Comparison of ENCODE assay signal across 8 cellular contexts in the genomic region with DNA sequence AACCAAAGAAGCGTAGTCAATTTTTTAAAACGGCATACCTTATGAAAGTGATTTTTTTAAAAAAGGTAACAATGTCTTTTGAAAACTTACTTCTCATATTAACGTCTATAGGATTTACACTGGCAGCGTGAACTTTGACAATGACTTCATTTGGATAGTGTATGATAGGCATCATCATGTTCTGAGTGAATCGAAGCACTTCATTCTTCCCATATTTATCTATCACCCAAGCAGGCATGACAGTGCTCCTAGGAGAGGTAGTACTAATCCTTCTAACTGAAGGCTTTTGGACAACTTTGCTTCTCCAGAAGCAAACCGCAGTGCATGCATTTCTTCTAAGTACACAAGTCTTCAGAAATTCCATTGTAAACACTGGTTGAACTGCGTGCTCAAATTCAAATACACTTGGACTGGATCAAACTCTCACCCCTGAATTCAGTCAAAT. TPM values are rescaled to one million over a fixed set of nuclear protein-coding genes. Genes with fewer than 3 reads are reported as not detected.
A peak's percentile ranks its signal among the peaks of the same experiment; 100 is the strongest.
DNase-seq lines count a peak whose midpoint lies in the region; ATAC-seq and TF ChIP-seq lines count a peak whose summit lies in the region.

No MANE protein-coding gene starts in this region.

- DNase-seq in AG10803 (ENCODE audit: low read depth) (peak; percentile 4), cardiac fibroblast (ENCODE audit: low read depth in 2 of 2) (peak in 1 of 2 donors; percentile 19), vagina (ENCODE audit: extremely low spot score in 2 of 2) (no peak), glomerular visceral epithelial cell (ENCODE audit: extremely low spot score) (no peak), UCSD-AML1 (lab: John Stamatoyannopoulos, UW; ENCODE audit: unreplicated experiment) (no peak)

- H3K27me3 ChIP-seq in KMS-11 (ENCODE audit: insufficient read depth, low read depth) (no peaks in the 10 kb centered on the region), vagina (no peaks in the 10 kb centered on the region)

- TF ChIP-seq CTCF in AG10803 (conservative IDR thresholded peaks at IDR 0.05; ENCODE audit: low read length) (no peak), KMS-11 (conservative IDR thresholded peaks at IDR 0.05; ENCODE audit: low read depth, low read length) (no peak), cardiac fibroblast (IDR thresholded peaks at IDR 0.05; ENCODE audit: low read depth, low read length) (no peak), vagina (IDR thresholded peaks at IDR 0.05) (no peak)

- peak overlapping the region; percentile 90; the same call in 1 of the 2 replicates for H3K9ac ChIP-seq in KMS-11

- no peaks in the 10 kb centered on the region for H4K20me1 ChIP-seq in KMS-11 (ENCODE audit: insufficient read depth)

- H3K4me3 ChIP-seq in AG10803 (ENCODE audit: low read length) (peak overlapping the region; percentile 89), KMS-11 (IDR thresholded peaks at IDR 0.05; ENCODE audit: insufficient read depth, low read depth, low read length) (no peak overlapping the region), cardiac fibroblast (replicated peaks in 1 of 2; ENCODE audit: low read depth in 2 of 2, low read length in 2 of 2) (peak overlapping the region; percentile 74 to 79), mesodermal cell (ENCODE audit: extremely low read depth, insufficient read depth, low read length, poor library complexity, severe bottlenecking) (peak overlapping the region; percentile 82), vagina (peak overlapping the region; percentile 80 to 98)

- ATAC-seq in GM19372 (IDR thresholded peaks at IDR 0.05; ENCODE audit: low read depth, unreplicated experiment): peak; percentile 12

- H2AFZ ChIP-seq in KMS-11 (ENCODE audit: low read depth): peak overlapping the region; percentile 85

- H3K79me2 ChIP-seq in KMS-11 (ENCODE audit: insufficient read depth, low read depth): peaks cover 7% of the 10 kb centered on the region; the same call in 1 of the 2 replicates

- H3K36me3 ChIP-seq in KMS-11 (ENCODE audit: insufficient read depth) (no peaks in the 10 kb centered on the region), mesodermal cell (ENCODE audit: control insufficient read depth, insufficient read depth, low read length) (no peaks in the 10 kb centered on the region), vagina (no peaks in the 10 kb centered on the region)

- H3K9me3 ChIP-seq in mesodermal cell (ENCODE audit: control insufficient read depth, low read length) (no peaks in the 10 kb centered on the region), vagina (no peaks in the 10 kb centered on the region)

- H3K27ac ChIP-seq in KMS-11 (peak overlapping the region; percentile 84), mesodermal cell (ENCODE audit: low read depth, low read length, severe bottlenecking) (peak overlapping the region; percentile 91), vagina (peak overlapping the region; percentile 57)

- H3K4me2 ChIP-seq in KMS-11: peak overlapping the region; percentile 82

- intact Hi-C loops in vagina (cut with DNase I): no loop called here

- H3K4me1 ChIP-seq in KMS-11 (ENCODE audit: low read depth, poor library complexity, severe bottlenecking): peaks cover 14% of the 10 kb centered on the region
- peaks cover 4% of the 10 kb centered on the region for H3K4me1 ChIP-seq in mesodermal cell (ENCODE audit: control insufficient read depth, insufficient read depth, low read length, poor library complexity, severe bottlenecking)
- peaks cover 24% of the 10 kb centered on the region for H3K4me1 ChIP-seq in vagina

- no peak for TF ChIP-seq POLR2A in vagina (IDR thresholded peaks at IDR 0.05)

- 4 to 10% methylated on average over 2 of the region's 7 CpGs for WGBS in mesodermal cell (ENCODE audit: insufficient coverage in 2 of 2), 2 experiments

RNA-seq across cellular contexts. Expression of a gene that starts 0.6 kb away (rescaled TPM):
- polyA plus RNA-seq in mesodermal cell (2013, experiment 1 of 2): 9.4 TPM
- 8.7 TPM for polyA plus RNA-seq in mesodermal cell (2013, experiment 2 of 2)
- total RNA-seq in vagina: 2.9 TPM

RNA-seq across cellular contexts. Expression of a gene that starts 0.7 kb away (rescaled TPM):
- polyA plus RNA-seq in mesodermal cell (2013, experiment 1 of 2): 10.1 TPM
- 13.7 TPM for polyA plus RNA-seq in mesodermal cell (2013, experiment 2 of 2)
- 6.1 TPM for total RNA-seq in vagina
